Comparison of ENCODE assay signal across 32 cellular contexts in the genomic region with DNA sequence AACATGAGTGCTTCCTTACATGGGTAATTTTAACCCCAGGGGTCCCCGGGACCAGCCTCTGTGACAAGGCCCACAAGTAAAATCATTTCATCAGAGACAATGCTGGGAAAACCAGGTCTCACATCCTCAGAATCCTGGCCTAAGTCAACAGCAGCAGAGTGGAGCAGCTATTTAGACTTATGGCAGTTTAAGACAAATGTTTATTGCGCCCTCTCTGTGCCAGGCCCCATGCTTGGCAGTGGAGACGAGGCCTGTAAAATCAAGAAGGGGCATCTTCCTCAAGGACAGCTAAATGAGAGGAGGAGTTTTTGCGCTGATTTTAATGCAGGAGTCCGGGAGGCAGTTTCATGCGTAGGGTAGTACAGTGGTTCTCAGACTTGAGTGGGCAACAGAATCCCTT.
"Had no signal": no experiment of that assay in that cellular context is flagged by ENCODE, and none has a peak within 500 bp of the region (broad histone marks: within the 10 kb centered on the region; RNA-seq: fewer than 3 reads in every experiment).

No MANE protein-coding gene starts in this region.

- ATAC-seq: body of pancreas; left lung; mucosa of descending colon; natural killer cell treated with Interleukin-12 subunit alpha and Interleukin-12 subunit beta and Interleukin-15 and Interleukin-18, amount 100 ng/mL, for 72 hours; sciatic nerve; stimulated activated naive CD8-positive, alpha-beta T cell treated with anti-CD3 and anti-CD28 coated beads, Interleukin-15, Interleukin-2, amounts not matched to agents 100 U/mL and 50 U/mL, for 24 hours had no signal

- H3K4me3 ChIP-seq: adrenal gland, body of pancreas, esophagus squamous epithelium, left lung, lung, mucosa of descending colon, skin epidermis, testis, transverse colon had no signal

- H3K9me3 Mint-ChIP-seq: activated naive CD4-positive, alpha-beta T cell treated with anti-CD3 and anti-CD28 coated beads for 36 hours; activated naive CD8-positive, alpha-beta T cell treated with anti-CD3 and anti-CD28 coated beads for 36 hours; activated T-helper 1 cell treated with anti-CD3 and anti-CD28 coated beads, Interleukin-12 subunit alpha, Interleukin-12 subunit beta, Interleukin-2, Interleukin-4 antibody, amounts not matched to agents 30 ng/mL and 10 ng/mL and 1 ng/mL, durations not matched to agents 14 hours and 24 hours and 36 hours; natural killer cell treated with Interleukin-12 subunit alpha and Interleukin-12 subunit beta and Interleukin-15 and Interleukin-18, amount 100 ng/mL, for 72 hours had no signal

- FAIRE-seq: colon, endometrium, urothelium cell line had no signal

- DNase-seq: activated CD4-positive, alpha-beta T cell treated with anti-CD3 and anti-CD28 coated beads for 4 hours; activated CD4-positive, alpha-beta T cell treated with anti-CD3 and anti-CD28 coated beads, Interleukin-2, amount 50 U/mL, for 4 hours; activated CD8-positive, alpha-beta memory T cell treated with anti-CD3 and anti-CD28 coated beads, Interleukin-2, amount 50 U/mL, for 4 hours; activated effector memory CD4-positive, alpha-beta T cell treated with anti-CD3 and anti-CD28 coated beads, Interleukin-2, amount 50 U/mL, for 16 hours; activated naive CD4-positive, alpha-beta T cell treated with anti-CD3 and anti-CD28 coated beads for 36 hours; activated naive CD8-positive, alpha-beta T cell treated with anti-CD3 and anti-CD28 coated beads for 36 hours; activated T-cell treated with anti-CD3 and anti-CD28 coated beads, Interleukin-2, amount 50 U/mL, for 1 hour; adrenal gland; aorta; body of pancreas; dermis blood vessel endothelial cell; effector CD4-positive, alpha-beta T cell; esophagus squamous epithelium; foreskin melanocyte; kidney glomerular epithelial cell; left lung; mucosa of descending colon; stimulated activated CD4-positive, alpha-beta T cell treated with anti-CD3 and anti-CD28 coated beads, Interleukin-12 subunit alpha, Interleukin-12 subunit beta, amount 100 ng/mL, for 4 hours; stimulated activated CD4-positive, alpha-beta T cell treated with anti-CD3 and anti-CD28 coated beads, Interleukin-4, amount 100 ng/mL, for 1 hour; stimulated activated naive CD8-positive, alpha-beta T cell treated with anti-CD3 and anti-CD28 coated beads, Interleukin-15, Interleukin-2, amounts not matched to agents 100 U/mL and 50 U/mL, for 24 hours; testis; transverse colon had no signal

- H3K4me1 ChIP-seq: adrenal gland, left lung, testis, transverse colon had no signal

- H3K4me3 Mint-ChIP-seq: activated naive CD4-positive, alpha-beta T cell treated with anti-CD3 and anti-CD28 coated beads for 36 hours; activated naive CD8-positive, alpha-beta T cell treated with anti-CD3 and anti-CD28 coated beads for 36 hours; activated T-helper 1 cell treated with anti-CD3 and anti-CD28 coated beads, Interleukin-12 subunit alpha, Interleukin-12 subunit beta, Interleukin-2, Interleukin-4 antibody, amounts not matched to agents 30 ng/mL and 10 ng/mL and 1 ng/mL, durations not matched to agents 14 hours and 24 hours and 36 hours; natural killer cell treated with Interleukin-12 subunit alpha and Interleukin-12 subunit beta and Interleukin-15 and Interleukin-18, amount 100 ng/mL, for 72 hours had no signal

- H3K27me3 ChIP-seq: adrenal gland, body of pancreas, esophagus squamous epithelium, left lung, testis, transverse colon had no signal

- H3K27ac ChIP-seq: adrenal gland, body of pancreas, epithelial cell of prostate, esophagus squamous epithelium, left lung, skin epidermis, testis, transverse colon, VCaP had no signal

- H3K36me3 Mint-ChIP-seq: activated naive CD8-positive, alpha-beta T cell treated with anti-CD3 and anti-CD28 coated beads for 36 hours; natural killer cell treated with Interleukin-12 subunit alpha and Interleukin-12 subunit beta and Interleukin-15 and Interleukin-18, amount 100 ng/mL, for 72 hours had no signal

- H3K36me3 ChIP-seq: adrenal gland, left lung, transverse colon had no signal

- H3K9me3 ChIP-seq: adrenal gland, body of pancreas, esophagus squamous epithelium, left lung, mucosa of descending colon, testis, transverse colon had no signal

- H3K27ac Mint-ChIP-seq: activated naive CD4-positive, alpha-beta T cell treated with anti-CD3 and anti-CD28 coated beads for 36 hours; activated naive CD8-positive, alpha-beta T cell treated with anti-CD3 and anti-CD28 coated beads for 36 hours; activated T-helper 1 cell treated with anti-CD3 and anti-CD28 coated beads, Interleukin-12 subunit alpha, Interleukin-12 subunit beta, Interleukin-2, Interleukin-4 antibody, amounts not matched to agents 30 ng/mL and 10 ng/mL and 1 ng/mL, durations not matched to agents 14 hours and 24 hours and 36 hours; natural killer cell treated with Interleukin-12 subunit alpha and Interleukin-12 subunit beta and Interleukin-15 and Interleukin-18, amount 100 ng/mL, for 72 hours had no signal
